In the genomic region with DNA sequence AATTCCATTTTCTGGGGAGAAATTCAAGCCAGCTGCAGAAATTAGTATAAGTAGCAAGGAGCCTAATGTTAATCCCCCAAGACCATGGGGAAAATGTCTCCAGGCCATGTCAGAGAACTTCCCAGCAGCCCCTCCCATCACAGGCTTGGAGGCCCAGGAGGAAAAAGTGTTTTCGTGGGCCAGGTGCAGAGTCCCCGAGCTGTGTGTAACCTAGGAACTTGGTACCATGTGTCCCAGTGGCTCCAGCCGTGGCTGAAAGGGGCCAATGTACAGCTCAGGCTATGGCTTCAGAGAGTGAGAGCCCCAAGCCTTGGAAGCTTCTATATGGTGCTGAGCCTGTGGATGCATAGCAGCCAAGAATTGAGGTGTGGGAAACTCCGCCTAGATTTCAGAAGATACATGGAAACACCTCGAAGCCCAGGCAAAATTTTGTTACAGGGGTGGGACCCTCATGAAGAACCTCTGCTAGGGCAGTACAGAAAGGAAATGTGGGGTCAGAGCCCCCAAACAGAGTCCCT, we compare ENCODE assay signal across 18 cellular contexts.
"Had no signal": no experiment of that assay in that cellular context is flagged by ENCODE, and none has a peak within 500 bp of the region (broad histone marks: within the 10 kb centered on the region; RNA-seq: fewer than 3 reads in every experiment).

No MANE protein-coding gene starts in this region.

- H3K36me3 ChIP-seq: heart left ventricle, ovary, right atrium auricular region, sigmoid colon, suprapubic skin, thyroid gland, upper lobe of right lung had no signal

- H3K4me3 ChIP-seq: heart left ventricle, ovary, right atrium auricular region, sigmoid colon, skin epidermis, suprapubic skin, thyroid gland, upper lobe of right lung had no signal

- H3K9me3 ChIP-seq: ovary, suprapubic skin, thyroid gland, upper lobe of right lung had no signal

- DNase-seq: cerebellar nuclear complex; effector CD4-positive, alpha-beta T cell; heart left ventricle; hippocampal formation; kidney glomerular epithelial cell; mesendoderm; naive thymus-derived CD4-positive, alpha-beta T cell; stimulated activated CD4-positive, alpha-beta T cell treated with anti-CD3 and anti-CD28 coated beads, Interleukin-12 subunit alpha, Interleukin-12 subunit beta, amount 100 ng/mL, for 4 hours; stimulated activated naive CD4-positive, alpha-beta T cell treated with Interleukin-2 at 50 U/mL for 16 hours; thyroid gland; upper lobe of right lung had no signal

- H3K4me1 Mint-ChIP-seq: naive thymus-derived CD4-positive, alpha-beta T cell; neural crest cell had no signal

- H3K27me3 ChIP-seq: ovary, right atrium auricular region, suprapubic skin, thyroid gland had no signal

- H3K27ac Mint-ChIP-seq: dendritic cell treated with granulocyte-macrophage colony-stimulating factor and Interleukin-4, amounts not matched to agents 40 ng/mL and 50 ng/mL, for 4 days; naive thymus-derived CD4-positive, alpha-beta T cell had no signal

- H3K4me1 ChIP-seq: heart left ventricle, right atrium auricular region, sigmoid colon, suprapubic skin, thyroid gland, upper lobe of right lung had no signal

- H3K4me3 Mint-ChIP-seq: dendritic cell treated with granulocyte-macrophage colony-stimulating factor and Interleukin-4, amounts not matched to agents 40 ng/mL and 50 ng/mL, for 4 days; naive thymus-derived CD4-positive, alpha-beta T cell; neural crest cell had no signal

- H3K27ac ChIP-seq: heart left ventricle, ovary, right atrium auricular region, sigmoid colon, suprapubic skin, thyroid gland, upper lobe of right lung had no signal

- ATAC-seq: heart left ventricle; naive thymus-derived CD4-positive, alpha-beta T cell; upper lobe of right lung had no signal
